Comparison of ENCODE assay signal across 13 cellular contexts in genomic region chr1:240169188-240169587, GRCh38.
DNase-seq lines count a peak whose midpoint lies in the region; ATAC-seq, FAIRE-seq and TF ChIP-seq lines count a peak whose summit lies in the region.
"Had no signal": no experiment of that assay in that cellular context is flagged by ENCODE, and none has a peak within 500 bp of the region (broad histone marks: within the 10 kb centered on the region; RNA-seq: fewer than 3 reads in every experiment).

No MANE protein-coding gene starts in this region.

- ATAC-seq in GM19397 (IDR thresholded peaks at IDR 0.05; ENCODE audit: unreplicated experiment) (no peak), HG02885 (IDR thresholded peaks at IDR 0.05; ENCODE audit: poor library complexity, unreplicated experiment) (no peak)
- ATAC-seq: activated CD8-positive, alpha-beta T cell treated with anti-CD3 and anti-CD28 coated beads for 36 hours had no signal

- FAIRE-seq in HTR-8/SVneo (lab: Jason Lieb, UNC), result no peak

- DNase-seq in HTR-8/SVneo (ENCODE audit: insufficient read length, low spot score) (peak; percentile 21), SW480 (ENCODE audit: low spot score) (peak; percentile 9), iris pigment epithelial cell (ENCODE audit: low read depth) (peak; percentile 56), activated T-cell treated with anti-CD3 and anti-CD28 coated beads for 4 hours (no peak)
- DNase-seq in activated CD4-positive, alpha-beta T cell treated with anti-CD3 and anti-CD28 coated beads for 48 hours, result no peak
- DNase-seq: activated CD8-positive, alpha-beta T cell treated with anti-CD3 and anti-CD28 coated beads for 36 hours; aorta; foreskin melanocyte; NCI-H1105; Right ventricle myocardium superior had no signal

- H3K27ac ChIP-seq in C4-2B, result no peak overlapping the region

- peak; percentile 62 for TF ChIP-seq CTCF in C4-2B (conservative IDR thresholded peaks at IDR 0.05)

Comparison
In these comparisons a context has a peak if more than half of its experiments do, and no peak if none do; other contexts are left out.
1. DNase-seq: peak in HTR-8/SVneo (single experiment), SW480 (single experiment) and iris pigment epithelial cell (single experiment); none in activated T-cell treated with anti-CD3 and anti-CD28 coated beads for 4 hours (single experiment) and activated CD4-positive, alpha-beta T cell treated with anti-CD3 and anti-CD28 coated beads for 48 hours (single experiment).